ENCODE assay signal across 2 cellular contexts in the genomic region with DNA sequence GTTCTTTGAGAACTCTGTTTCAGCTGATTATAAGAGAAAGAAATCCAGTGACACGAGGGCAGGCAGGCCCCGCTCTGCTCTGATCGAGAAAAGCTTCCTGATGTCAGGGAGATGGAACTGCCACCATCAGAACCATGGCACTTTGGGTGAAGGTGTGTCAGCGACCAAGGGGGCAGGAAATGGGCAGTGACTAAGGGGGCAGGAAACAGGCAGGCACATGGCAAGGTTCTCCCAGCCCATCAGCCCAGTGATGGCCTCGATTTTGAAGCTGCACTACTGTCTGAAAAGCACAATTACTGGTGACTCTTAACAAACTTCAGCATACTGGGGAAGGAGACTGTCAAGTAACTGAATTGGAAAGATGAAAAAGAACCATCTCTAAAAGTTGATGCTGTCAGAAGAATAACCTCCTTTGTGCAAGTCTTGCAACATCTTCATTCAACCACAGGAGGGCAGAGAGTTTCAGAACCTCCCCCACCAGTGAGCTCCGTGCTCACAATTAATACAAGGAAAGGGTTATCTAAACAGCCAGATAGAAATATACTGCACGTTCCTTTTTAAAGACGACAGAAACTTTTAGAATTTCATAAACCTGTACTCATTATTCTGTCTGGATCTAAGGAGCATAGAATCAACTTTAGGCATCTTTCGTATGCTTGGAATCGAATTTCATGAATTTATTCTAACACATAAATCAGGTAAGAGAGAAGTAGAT.
TF ChIP-seq lines count a peak whose summit lies in the region.

No MANE protein-coding gene starts in this region.

TF ChIP-seq in HEK293T, 16 proteins besides CTCF, POLR2A, EP300 and RAD21:
- TF ChIP-seq FOXM1 (IDR thresholded peaks at IDR 0.05; ENCODE audit: borderline replicate concordance) (no peak), HDGF (IDR thresholded peaks at IDR 0.05; ENCODE audit: borderline replicate concordance) (no peak), SUZ12 (IDR thresholded peaks at IDR 0.05) (no peak), BHLHE40 (IDR thresholded peaks at IDR 0.05; ENCODE audit: borderline replicate concordance) (no peak), L3MBTL2 (conservative IDR thresholded peaks at IDR 0.05) (no peak), ARNT (IDR thresholded peaks at IDR 0.05) (no peak)
- TF ChIP-seq, protein P1, sequence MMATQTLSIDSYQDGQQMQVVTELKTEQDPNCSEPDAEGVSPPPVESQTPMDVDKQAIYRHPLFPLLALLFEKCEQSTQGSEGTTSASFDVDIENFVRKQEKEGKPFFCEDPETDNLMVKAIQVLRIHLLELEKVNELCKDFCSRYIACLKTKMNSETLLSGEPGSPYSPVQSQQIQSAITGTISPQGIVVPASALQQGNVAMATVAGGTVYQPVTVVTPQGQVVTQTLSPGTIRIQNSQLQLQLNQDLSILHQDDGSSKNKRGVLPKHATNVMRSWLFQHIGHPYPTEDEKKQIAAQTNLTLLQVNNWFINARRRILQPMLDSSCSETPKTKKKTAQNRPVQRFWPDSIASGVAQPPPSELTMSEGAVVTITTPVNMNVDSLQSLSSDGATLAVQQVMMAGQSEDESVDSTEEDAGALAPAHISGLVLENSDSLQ (IDR thresholded peaks at IDR 0.05), result no peak

TF ChIP-seq in K562, 482 proteins besides CTCF, POLR2A, EP300 and RAD21:
- TF ChIP-seq RNF2 (IDR thresholded peaks at IDR 0.05) (no peak), CEBPG (CRISPR knock-in tag; IDR thresholded peaks at IDR 0.05) (no peak), CEBPG (tag; conservative IDR thresholded peaks at IDR 0.05 in 1 of 2, IDR thresholded peaks at IDR 0.05 in 1 of 2) (peak in 1 of 2 experiments; percentile 29; a peak in 1 of 4 replicates), ZNF76 (CRISPR knock-in tag; IDR thresholded peaks at IDR 0.05; ENCODE audit: borderline replicate concordance) (no peak), CEBPB (tag; IDR thresholded peaks at IDR 0.05) (0 out of 2 replicates have a peak, but pooled peaks have one; percentile 19), GATAD2B (IDR thresholded peaks at IDR 0.05; ENCODE audit: borderline replicate concordance) (no peak), ZNF586 (CRISPR knock-in tag; conservative IDR thresholded peaks at IDR 0.05) (no peak), HNRNPK (IDR thresholded peaks at IDR 0.05; ENCODE audit: low read depth, low read length, poor library complexity, severe bottlenecking) (no peak)
- TF ChIP-seq, protein P2, sequence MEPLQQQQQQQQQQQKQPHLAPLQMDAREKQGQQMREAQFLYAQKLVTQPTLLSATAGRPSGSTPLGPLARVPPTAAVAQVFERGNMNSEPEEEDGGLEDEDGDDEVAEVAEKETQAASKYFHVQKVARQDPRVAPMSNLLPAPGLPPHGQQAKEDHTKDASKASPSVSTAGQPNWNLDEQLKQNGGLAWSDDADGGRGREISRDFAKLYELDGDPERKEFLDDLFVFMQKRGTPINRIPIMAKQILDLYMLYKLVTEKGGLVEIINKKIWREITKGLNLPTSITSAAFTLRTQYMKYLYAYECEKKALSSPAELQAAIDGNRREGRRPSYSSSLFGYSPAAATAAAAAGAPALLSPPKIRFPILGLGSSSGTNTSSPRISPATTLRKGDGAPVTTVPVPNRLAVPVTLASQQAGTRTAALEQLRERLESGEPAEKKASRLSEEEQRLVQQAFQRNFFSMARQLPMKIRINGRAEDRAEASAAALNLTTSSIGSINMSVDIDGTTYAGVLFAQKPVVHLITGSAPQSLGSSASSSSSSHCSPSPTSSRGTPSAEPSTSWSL (CRISPR knock-in tag; IDR thresholded peaks at IDR 0.05; ENCODE audit: borderline replicate concordance), result no peak
